Comparison of ENCODE assay signal across 9 cellular contexts in genomic region chr1:183685112-183685713, GRCh38. TPM values are rescaled to one million over a fixed set of nuclear protein-coding genes. Genes with fewer than 3 reads are reported as not detected.
A peak's percentile ranks its signal among the peaks of the same experiment; 100 is the strongest.
DNase-seq lines count a peak whose midpoint lies in the region; ATAC-seq, FAIRE-seq and TF ChIP-seq lines count a peak whose summit lies in the region.
"Had no signal": no experiment of that assay in that cellular context is flagged by ENCODE, and none has a peak within 500 bp of the region (broad histone marks: within the 10 kb centered on the region; RNA-seq: fewer than 3 reads in every experiment).

No MANE protein-coding gene starts in this region.

- no peak overlapping the region for H3K4me2 ChIP-seq in A549

- no peaks in the 10 kb centered on the region for H3K9me3 ChIP-seq in A549

- no peak for TF ChIP-seq POLR2A in A549 (IDR thresholded peaks at IDR 0.05; ENCODE audit: low read length)

- TF ChIP-seq EP300 in A549 (IDR thresholded peaks at IDR 0.05) = no peak

- TF ChIP-seq CTCF in A549 (IDR thresholded peaks at IDR 0.05) = peak; percentile 85

- H3K27me3 Mint-ChIP-seq in stimulated activated memory B cell treated with anti-CD40 and anti-IgM and Interleukin-4, amounts not matched to agents 10 μg/mL and 1 μg/mL and 100 μg/mL, for 72 hours = peaks cover 36% of the 10 kb centered on the region
- peaks cover 35% of the 10 kb centered on the region for H3K27me3 Mint-ChIP-seq in activated CD8-positive, alpha-beta memory T cell treated with anti-CD3 and anti-CD28 coated beads, Interleukin-2, amount 10 ng/mL, durations not matched to agents 7 days and 5 days

- no peak overlapping the region for H3K27ac Mint-ChIP-seq in stimulated activated memory B cell treated with anti-CD40 and anti-IgM and Interleukin-4, amounts not matched to agents 10 μg/mL and 1 μg/mL and 100 μg/mL, for 72 hours
- H3K27ac Mint-ChIP-seq in activated CD8-positive, alpha-beta memory T cell treated with anti-CD3 and anti-CD28 coated beads, Interleukin-2, amount 10 ng/mL, durations not matched to agents 7 days and 5 days = no peak overlapping the region

- WGBS in A549 (ENCODE audit: missing lambda C conversion rate) = 4% methylated on average over 3 of the region's 3 CpGs

- H3K27ac ChIP-seq in A549 = no peak overlapping the region; a peak in 1 of 6 replicates

- peak in 1 of 2 experiments; percentile 80; a peak in 3 of 6 replicates for ATAC-seq in A549
- no peak for ATAC-seq in stimulated activated memory B cell treated with anti-CD40 and anti-IgM and Interleukin-4, amounts not matched to agents 10 μg/mL and 1 μg/mL and 100 μg/mL, for 72 hours
- ATAC-seq in activated CD8-positive, alpha-beta memory T cell treated with anti-CD3 and anti-CD28 coated beads, Interleukin-2, amount 10 ng/mL, durations not matched to agents 7 days and 5 days = no peak

- H3K4me3 Mint-ChIP-seq in stimulated activated memory B cell treated with anti-CD40 and anti-IgM and Interleukin-4, amounts not matched to agents 10 μg/mL and 1 μg/mL and 100 μg/mL, for 72 hours = no peak overlapping the region
- H3K4me3 Mint-ChIP-seq in activated CD8-positive, alpha-beta memory T cell treated with anti-CD3 and anti-CD28 coated beads, Interleukin-2, amount 10 ng/mL, durations not matched to agents 7 days and 5 days = no peak overlapping the region

- 0 out of 3 replicates have a peak, but pooled peaks cover 5% of the 10 kb centered on the region for H3K4me1 ChIP-seq in A549

- peak; percentile 75 for TF ChIP-seq RAD21 in A549 (conservative IDR thresholded peaks at IDR 0.05 in 1 of 2, IDR thresholded peaks at IDR 0.05 in 1 of 2)

- POLR2A ChIA-PET in A549 (lab: Yijun Ruan, JAX) = no interaction called here

- no peaks in the 10 kb centered on the region for H3K36me3 Mint-ChIP-seq in stimulated activated memory B cell treated with anti-CD40 and anti-IgM and Interleukin-4, amounts not matched to agents 10 μg/mL and 1 μg/mL and 100 μg/mL, for 72 hours
- peaks cover 1% of the 10 kb centered on the region for H3K36me3 Mint-ChIP-seq in activated CD8-positive, alpha-beta memory T cell treated with anti-CD3 and anti-CD28 coated beads, Interleukin-2, amount 10 ng/mL, durations not matched to agents 7 days and 5 days

- DNase-seq in A549 (ENCODE audit: low read depth in 1 of 2, low spot score in 1 of 2) (peak; percentile 61 to 64), EL (peak; percentile 56), KBM-7 (peak; percentile 65), SIG-M5 treated with dmso at 0.1 percent for 504 hours (lab: John Stamatoyannopoulos, UW; ENCODE audit: unreplicated experiment) (peak; percentile 84), midbrain (lab: John Stamatoyannopoulos, UW) (peak; percentile 24)
- peak; percentile 9 for DNase-seq in effector CD4-positive, alpha-beta T cell
- DNase-seq in activated CD8-positive, alpha-beta memory T cell treated with anti-CD3 and anti-CD28 coated beads, Interleukin-2, amount 10 ng/mL, durations not matched to agents 7 days and 5 days = no peak

- FAIRE-seq in A549 (lab: Jason Lieb, UNC) = peak; percentile 85
- FAIRE-seq: islet of Langerhans had no signal

- CTCF ChIA-PET in A549 (lab: Yijun Ruan, JAX) = interaction anchor here (0.6 to 5.8 kb wide), 33 partner anchors 9 to 724 kb away, joined by 3 to 86 read pairs (median 4); partner anchors contain the start of gene APOBEC4
- CTCF ChIA-PET in activated CD8-positive, alpha-beta memory T cell treated with anti-CD3 and anti-CD28 coated beads, Interleukin-2, amount 10 ng/mL, durations not matched to agents 7 days and 5 days (lab: Charles Lee) = interaction anchor here (0.6 to 3.4 kb wide), 26 partner anchors 10 to 444 kb away, joined by 3 to 41 read pairs (median 4); partner anchors contain the start of genes APOBEC4, ARPC5 and RGL1

- H3K9me3 Mint-ChIP-seq in stimulated activated memory B cell treated with anti-CD40 and anti-IgM and Interleukin-4, amounts not matched to agents 10 μg/mL and 1 μg/mL and 100 μg/mL, for 72 hours = no peaks in the 10 kb centered on the region
- no peaks in the 10 kb centered on the region for H3K9me3 Mint-ChIP-seq in activated CD8-positive, alpha-beta memory T cell treated with anti-CD3 and anti-CD28 coated beads, Interleukin-2, amount 10 ng/mL, durations not matched to agents 7 days and 5 days (ENCODE audit: low read depth)

- peaks cover 14% of the 10 kb centered on the region for H3K4me1 Mint-ChIP-seq in stimulated activated memory B cell treated with anti-CD40 and anti-IgM and Interleukin-4, amounts not matched to agents 10 μg/mL and 1 μg/mL and 100 μg/mL, for 72 hours
- H3K4me1 Mint-ChIP-seq in activated CD8-positive, alpha-beta memory T cell treated with anti-CD3 and anti-CD28 coated beads, Interleukin-2, amount 10 ng/mL, durations not matched to agents 7 days and 5 days = peaks cover 6% of the 10 kb centered on the region

- H3K4me3 ChIP-seq in A549 = no peak overlapping the region

- in situ Hi-C loops in KBM-7 (cut with MboI; ENCODE audit: low pct_unique_long_range_greater_than_20kb, low sequenced_read_pairs) = no loop called here

TF ChIP-seq in A549, 52 proteins besides CTCF, POLR2A, EP300 and RAD21:
- TF ChIP-seq GATA3 (IDR thresholded peaks at IDR 0.05; ENCODE audit: borderline replicate concordance) (no peak), SMC3 (IDR thresholded peaks at IDR 0.05) (peak; percentile 74), FOSB (CRISPR knock-in tag; IDR thresholded peaks at IDR 0.05) (no peak), CHD4 (IDR thresholded peaks at IDR 0.05; ENCODE audit: borderline replicate concordance) (no peak), CEBPB (IDR thresholded peaks at IDR 0.05) (no peak)

RNA-seq across cellular contexts. Expression of gene APOBEC4, which starts 32.1 kb away (rescaled TPM):
- not detected in 2 replicates for polyA plus RNA-seq in A549 (2011; rRNA removed)
- polyA plus RNA-seq in A549 (2012; cell fraction: cytosol; rRNA removed) = not detected in 2 replicates
- polyA plus RNA-seq in A549 (2012; cell fraction: nucleus; rRNA removed) = not detected in 2 replicates
- not detected in 3 replicates for polyA plus RNA-seq in A549 (2017; fragmentation: RNase III; extraction: RNeasy Plus Mini Kit Qiagen cat#74134 plus additional on column Dnase treatment)
- not detected in 2 replicates for polyA minus RNA-seq in A549 (2011; rRNA and poly(A)+ RNA removed)
- not detected for total RNA-seq in activated CD8-positive, alpha-beta memory T cell treated with anti-CD3 and anti-CD28 coated beads, Interleukin-2, amount 10 ng/mL, durations not matched to agents 7 days and 5 days

RNA-seq across cellular contexts. Expression of gene ARPC5, which starts 49.6 kb away (rescaled TPM):
- polyA plus RNA-seq in A549 (2011; rRNA removed) (147 and 189 TPM in 2 replicates), A549 (2017; fragmentation: RNase III; extraction: RNeasy Plus Mini Kit Qiagen cat#74134 plus additional on column Dnase treatment) (180 to 207 TPM (median 198 TPM) in 3 replicates)
- polyA plus RNA-seq in A549 (2012; cell fraction: cytosol; rRNA removed) = 37.2 and 44.0 TPM in 2 replicates
- polyA plus RNA-seq in A549 (2012; cell fraction: nucleus; rRNA removed) = 9.9 and 21.1 TPM in 2 replicates
- 52.7 and 59.0 TPM in 2 replicates for polyA minus RNA-seq in A549 (2011; rRNA and poly(A)+ RNA removed)
- total RNA-seq in activated CD8-positive, alpha-beta memory T cell treated with anti-CD3 and anti-CD28 coated beads, Interleukin-2, amount 10 ng/mL, durations not matched to agents 7 days and 5 days = 100 to 1,000 TPM; 205 to 216 TPM
